In genomic region chr14:66662374-66662773, GRCh38 we compare ENCODE assay signal across 10 cellular contexts.
DNase-seq lines count a peak whose midpoint lies in the region; TF ChIP-seq lines count a peak whose summit lies in the region.
"Had no signal": no experiment of that assay in that cellular context is flagged by ENCODE, and none has a peak within 500 bp of the region (broad histone marks: within the 10 kb centered on the region; RNA-seq: fewer than 3 reads in every experiment).

No MANE protein-coding gene starts in this region.

- no peak overlapping the region for H2AK5ac ChIP-seq in mesenchymal stem cell (ENCODE audit: low read length, severe bottlenecking)

- peak overlapping the region; percentile 5 for H2BK5ac ChIP-seq in mesenchymal stem cell (ENCODE audit: low read depth, low read length, poor library complexity, severe bottlenecking)

- intact Hi-C loops in dorsolateral prefrontal cortex (cut with DNase I): no loop called here
- intact Hi-C loops in lower leg skin (cut with DNase I; ENCODE audit: low total_unique reads): no loop called here

- no peak overlapping the region for H2BK15ac ChIP-seq in mesenchymal stem cell (ENCODE audit: low read depth, poor library complexity, severe bottlenecking)

- TF ChIP-seq CTCF in dorsolateral prefrontal cortex (IDR thresholded peaks at IDR 0.05 in 54 of 56, conservative IDR thresholded peaks at IDR 0.05 in 2 of 56; ENCODE audit: low read depth in 1 of 56, partially characterized antibody in 56 of 56) (peak in 35 of 56 donors; percentile 17 to 49 (median 34)), GM10266 (IDR thresholded peaks at IDR 0.05; ENCODE audit: control insufficient read depth, insufficient read depth, low read depth, missing control alignments) (no peak), lower leg skin (IDR thresholded peaks at IDR 0.05) (no peak)

- no peak overlapping the region for H3K23ac ChIP-seq in mesenchymal stem cell (ENCODE audit: low read length in 2 of 2)

- H3K27me3 ChIP-seq in dorsolateral prefrontal cortex (no peaks in the 10 kb centered on the region), mesenchymal stem cell (ENCODE audit: control insufficient read depth in 1 of 2, insufficient read depth in 1 of 2, low read length in 2 of 2) (no peaks in the 10 kb centered on the region)
- H3K27me3 ChIP-seq: neutrophil had no signal

- no peak overlapping the region for H3K9ac ChIP-seq in mesenchymal stem cell (ENCODE audit: low read length)

- peak; percentile 45 for DNase-seq in ELR (ENCODE audit: low read depth)
- peak; percentile 30 for DNase-seq in M059J (ENCODE audit: low read depth)
- DNase-seq in dorsolateral prefrontal cortex: no peak
- peak; percentile 18 for DNase-seq in mesenchymal stem cell
- no peak for DNase-seq in GM10266 (ENCODE audit: extremely low spot score)
- DNase-seq in lower leg skin (ENCODE audit: low spot score in 2 of 2): no peak
- DNase-seq in AG08396 (ENCODE audit: low spot score): no peak
- no peak for DNase-seq in COLO829 (ENCODE audit: low spot score)
- DNase-seq: activated CD4-positive, CD25-positive, alpha-beta regulatory T cell treated with anti-CD3 and anti-CD28 coated beads, Interleukin-2, amount 50 U/mL, for 72 hours had no signal

- no peak for TF ChIP-seq POLR2A in lower leg skin (IDR thresholded peaks at IDR 0.05)

- no peak overlapping the region for H3K27ac ChIP-seq in dorsolateral prefrontal cortex
- H3K27ac ChIP-seq in mesenchymal stem cell (ENCODE audit: low read length, poor library complexity, severe bottlenecking): no peak overlapping the region
- H3K27ac ChIP-seq: neutrophil had no signal

- no peak overlapping the region for H2AFZ ChIP-seq in mesenchymal stem cell (ENCODE audit: low read depth, low read length)

- no peak overlapping the region for H2BK120ac ChIP-seq in mesenchymal stem cell (ENCODE audit: low read depth, low read length)

- H3K9me3 ChIP-seq in mesenchymal stem cell (ENCODE audit: control insufficient read depth, low read length): peaks cover 33% of the 10 kb centered on the region
- H3K9me3 ChIP-seq: neutrophil had no signal

- H3K4me3 ChIP-seq in dorsolateral prefrontal cortex (no peak overlapping the region), mesenchymal stem cell (ENCODE audit: insufficient read depth in 1 of 2, low read depth in 1 of 2, low read length in 2 of 2) (no peak overlapping the region), lower leg skin (ENCODE audit: low read depth, poor library complexity, severe bottlenecking) (no peak overlapping the region)

- H4K91ac ChIP-seq in mesenchymal stem cell (ENCODE audit: low read length): no peak overlapping the region

- H3K4me2 ChIP-seq in mesenchymal stem cell (ENCODE audit: low read length, poor library complexity, severe bottlenecking): no peak overlapping the region

- no peaks in the 10 kb centered on the region for H3K4me1 ChIP-seq in mesenchymal stem cell (ENCODE audit: control insufficient read depth, insufficient read depth, low read depth, low read length)

- no peaks in the 10 kb centered on the region for H3K36me3 ChIP-seq in mesenchymal stem cell (ENCODE audit: control insufficient read depth in 1 of 2, insufficient read depth in 2 of 2, low read depth in 1 of 2, low read length in 2 of 2)
- H3K36me3 ChIP-seq: neutrophil had no signal

- no peak overlapping the region for H3K4ac ChIP-seq in mesenchymal stem cell (ENCODE audit: low read depth in 1 of 2, low read length in 2 of 2)

- H2BK12ac ChIP-seq in mesenchymal stem cell (ENCODE audit: low read length in 2 of 2): no peak overlapping the region

- no peak overlapping the region for H4K8ac ChIP-seq in mesenchymal stem cell (ENCODE audit: low read length)

- H3K79me1 ChIP-seq in mesenchymal stem cell (replicated peaks; ENCODE audit: low read length, poor library complexity, severe bottlenecking): peaks cover 7% of the 10 kb centered on the region

- WGBS in mesenchymal stem cell: 87% methylated on average over 3 of the region's 4 CpGs
- 72 to 82% methylated on average over 4 of the region's 4 CpGs for WGBS in lower leg skin, 2 donors

- no peak overlapping the region for H3K18ac ChIP-seq in mesenchymal stem cell (ENCODE audit: low read depth in 1 of 2, low read length in 2 of 2)

- H3K14ac ChIP-seq in mesenchymal stem cell (ENCODE audit: low read length in 2 of 2): no peak overlapping the region

Comparison
In these comparisons a context has a peak if more than half of its experiments do, and no peak if none do; other contexts are left out.
1. DNase-seq: peak in ELR (single experiment), M059J (single experiment) and mesenchymal stem cell (single experiment); none in dorsolateral prefrontal cortex (0 of 10), GM10266 (single experiment), lower leg skin (0 of 2), AG08396 (single experiment) and COLO829 (single experiment).
2. CTCF ChIP-seq: peak in dorsolateral prefrontal cortex (35 of 56); none in GM10266 (single experiment) and lower leg skin (0 of 3).